Comparison of ENCODE assay signal across 8 cellular contexts in the genomic region with DNA sequence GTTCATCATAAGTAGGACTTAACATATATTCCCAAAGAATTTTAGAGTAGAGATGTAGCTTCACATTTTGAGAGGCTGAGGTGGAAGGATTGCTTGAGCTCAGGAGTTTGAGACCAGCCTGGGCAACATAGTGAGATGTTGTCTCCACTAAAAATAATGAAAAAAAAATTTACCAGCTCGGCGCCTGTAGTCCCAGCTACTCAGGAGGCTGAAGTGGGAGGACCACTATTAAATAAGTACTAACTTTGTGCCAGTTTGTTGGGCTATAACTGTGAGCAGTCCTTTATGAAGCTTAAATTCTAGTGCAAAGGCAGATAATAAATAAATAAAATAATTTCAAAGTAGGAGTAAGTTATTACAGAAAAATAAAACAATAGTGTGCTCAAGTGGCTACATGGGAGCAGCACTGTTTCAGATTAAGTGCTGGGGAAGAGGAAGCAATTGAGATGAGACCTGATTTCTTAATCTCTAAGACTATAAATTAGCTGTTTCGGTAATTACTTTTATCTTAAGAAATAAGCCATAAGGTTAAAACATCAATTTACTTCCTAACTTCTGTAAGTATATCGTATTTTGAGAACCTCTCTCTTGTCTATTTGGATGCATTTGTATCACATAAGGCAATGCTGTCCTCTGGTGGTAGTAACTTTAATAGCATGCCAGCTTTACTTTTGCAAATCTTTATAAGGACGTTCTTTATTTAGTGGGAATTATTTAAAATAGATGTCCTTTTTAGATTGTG.
DNase-seq lines count a peak whose midpoint lies in the region; ATAC-seq, FAIRE-seq and TF ChIP-seq lines count a peak whose summit lies in the region.

No MANE protein-coding gene starts in this region.

- no peak overlapping the region for H3K27ac ChIP-seq in pancreas

- H3K4me3 ChIP-seq in pancreas: no peak overlapping the region

- no peaks in the 10 kb centered on the region for H3K27me3 ChIP-seq in pancreas

- 40 to 41% methylated on average over 5 of the region's 5 CpGs for WGBS in pancreas, 2 donors

- H3K36me3 Mint-ChIP-seq in activated B cell treated with CpG ODN at 0.5 μM for 24 hours (ENCODE audit: low read depth): peaks cover 51% of the 10 kb centered on the region

- peak; percentile 70 for ATAC-seq in HG02678 (IDR thresholded peaks at IDR 0.05; ENCODE audit: unreplicated experiment)
- peak; percentile 73 for ATAC-seq in activated B cell treated with CpG ODN at 0.5 μM for 24 hours (ENCODE audit: low read depth)
- peak; percentile 61 to 88 (median 86) for ATAC-seq in pancreas
- ATAC-seq in GM19463 (IDR thresholded peaks at IDR 0.05; ENCODE audit: unreplicated experiment): no peak

- no peaks in the 10 kb centered on the region for H3K9me3 Mint-ChIP-seq in activated B cell treated with CpG ODN at 0.5 μM for 24 hours

- peak; percentile 30 for DNase-seq in AG09319 (ENCODE audit: extremely low read depth, low read depth)
- peak; percentile 27 for DNase-seq in GM04504 (ENCODE audit: low read depth)
- DNase-seq in NCI-H1436 treated with DMSO at 0.1 percent for 48 hours (lab: John Stamatoyannopoulos, UW): peak; percentile 16
- no peak for DNase-seq in activated B cell treated with CpG ODN at 0.5 μM for 24 hours
- peak; percentile 10 to 21 for DNase-seq in frontal cortex (ENCODE audit: low spot score in 2 of 2)
- peak in 1 of 6 donors; percentile 17 for DNase-seq in pancreas

- peaks cover 7% of the 10 kb centered on the region for H3K4me1 Mint-ChIP-seq in activated B cell treated with CpG ODN at 0.5 μM for 24 hours

- no peaks in the 10 kb centered on the region for H3K9me3 ChIP-seq in pancreas

- CTCF ChIA-PET in activated B cell treated with CpG ODN at 0.5 μM for 24 hours (lab: Charles Lee): interaction anchor here (0.8 to 4.0 kb wide), 20 partner anchors 10 to 1415 kb away, joined by 3 to 43 read pairs (median 5); partner anchors contain the start of genes CEP120 and CSNK1G3

- H3K4me3 Mint-ChIP-seq in activated B cell treated with CpG ODN at 0.5 μM for 24 hours: no peak overlapping the region

- POLR2A ChIA-PET in activated B cell treated with CpG ODN at 0.5 μM for 24 hours (lab: Charles Lee): interaction anchor here (0.6 to 2.9 kb wide), 5 partner anchors 98 to 770 kb away, joined by 3 to 30 read pairs (median 7); partner anchors contain the start of genes CEP120 and CSNK1G3

- H3K36me3 ChIP-seq in pancreas: peaks cover 0 to 6% (median 0%) of the 10 kb centered on the region in 3 donors

- peak; percentile 97 for FAIRE-seq in frontal cortex (lab: Jason Lieb, UNC)
- FAIRE-seq in pancreas (lab: Jason Lieb, UNC): peak; percentile 96

- H3K27me3 Mint-ChIP-seq in activated B cell treated with CpG ODN at 0.5 μM for 24 hours: no peaks in the 10 kb centered on the region

- peak overlapping the region; percentile 72 for H3K27ac Mint-ChIP-seq in activated B cell treated with CpG ODN at 0.5 μM for 24 hours

- intact Hi-C loops in activated B cell treated with CpG ODN at 0.5 μM for 24 hours (cut with micrococcal nuclease) (loop anchor here (1.0 to 5.0 kb wide), 9 partner anchors 99 to 1416 kb away; partner anchors contain the start of genes CEP120 and CSNK1G3), pancreas (cut with DNase I) (no loop called here)

- no peaks in the 10 kb centered on the region for H3K4me1 ChIP-seq in pancreas

- TF ChIP-seq CTCF in AG09319 (IDR thresholded peaks at IDR 0.05; ENCODE audit: low read depth, low read length): peak; percentile 93
- peak; percentile 100 for TF ChIP-seq CTCF in activated B cell treated with CpG ODN at 0.5 μM for 24 hours (IDR thresholded peaks at IDR 0.05)
- peak; percentile 69 to 84 (median 80) for TF ChIP-seq CTCF in pancreas (IDR thresholded peaks at IDR 0.05)
